8 cellular contexts compared by ENCODE assay signal in genomic region chr1:175895966-175896365, GRCh38.
"Had no signal": no experiment of that assay in that cellular context is flagged by ENCODE, and none has a peak within 500 bp of the region (broad histone marks: within the 10 kb centered on the region; RNA-seq: fewer than 3 reads in every experiment).

No MANE protein-coding gene starts in this region.

- H3K27ac ChIP-seq: GM23248 had no signal

- H3K4me3 ChIP-seq: GM23248, GM23338, HAP-1 had no signal

- H3K36me3 ChIP-seq: HAP-1 had no signal

- H3K4me1 ChIP-seq: HAP-1 had no signal

- H3K4me2 ChIP-seq: GM23338 had no signal

- H3K9ac ChIP-seq: GM23248 had no signal

- DNase-seq: GM23248, GOT3, H7, H9, HCEC 1CT, HFFc6 had no signal

- H2AFZ ChIP-seq: GM23248, GM23338 had no signal

- H3K9me3 ChIP-seq: HAP-1 had no signal
